In the genomic region with DNA sequence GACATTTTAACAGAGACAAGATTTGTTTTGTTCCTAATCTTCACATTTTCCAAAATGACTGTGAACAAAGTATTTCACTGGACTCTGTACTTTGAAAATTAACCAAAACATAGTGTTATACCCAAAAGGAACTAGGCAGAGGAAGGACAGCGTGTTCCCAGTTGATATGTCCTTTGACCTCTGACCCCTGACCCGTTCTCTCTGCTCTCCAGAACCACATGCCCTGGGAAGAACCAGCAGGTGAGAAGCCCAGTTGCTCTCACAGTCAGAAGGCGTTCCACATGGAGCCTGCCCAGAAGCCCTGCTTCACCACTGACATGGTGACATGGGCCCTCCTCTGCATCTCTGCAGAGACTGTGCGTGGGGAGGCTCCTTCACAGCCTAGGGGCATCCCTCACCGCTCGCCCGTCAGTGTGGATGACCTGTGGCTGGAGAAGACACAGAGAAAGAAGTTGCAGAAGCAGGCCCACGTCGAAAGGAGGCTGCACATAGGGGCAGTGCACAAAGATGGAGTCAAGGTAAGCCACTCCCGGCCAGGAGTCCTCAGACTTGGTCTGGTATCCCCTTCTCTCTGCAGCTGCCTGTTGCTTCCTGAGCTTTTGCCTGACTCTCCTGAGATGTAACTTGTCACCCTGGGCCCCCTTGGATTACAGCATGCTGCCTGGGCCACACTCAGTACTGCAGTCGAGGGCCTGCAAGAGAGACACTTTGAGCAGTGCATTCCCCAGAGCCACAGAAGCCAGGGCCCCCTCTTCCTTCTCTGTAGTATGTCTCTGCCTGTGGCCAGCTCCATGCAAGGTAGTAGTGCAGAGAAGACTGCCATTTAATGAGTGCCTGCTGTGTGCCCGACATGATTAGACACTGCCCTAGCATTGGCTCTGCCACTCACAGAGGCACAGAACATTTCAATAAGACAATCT, we compare ENCODE assay signal across 27 cellular contexts.
"Had no signal": no experiment of that assay in that cellular context is flagged by ENCODE, and none has a peak within 500 bp of the region (broad histone marks: within the 10 kb centered on the region; RNA-seq: fewer than 3 reads in every experiment).

No MANE protein-coding gene starts in this region.

- H3K36me3 ChIP-seq: esophagus muscularis mucosa, gastroesophageal sphincter, heart left ventricle, left lung, ovary, sigmoid colon, transverse colon, vagina had no signal

- H3K27ac Mint-ChIP-seq: mesothelial cell of epicardium; nephron progenitor cell; stimulated activated naive B cell treated with anti-CD40 and anti-IgM and Interleukin-4, amounts not matched to agents 10 μg/mL and 1 μg/mL and 100 μg/mL, for 72 hours; stimulated activated naive CD8-positive, alpha-beta T cell treated with anti-CD3 and anti-CD28 coated beads, Interleukin-15, Interleukin-2, amounts not matched to agents 100 ng/mL and 50 ng/mL, for 24 hours had no signal

- ATAC-seq: foreskin keratinocyte; gastroesophageal sphincter; heart left ventricle; left cardiac atrium; left lung; mucosa of descending colon; psoas muscle; right cardiac atrium; stimulated activated naive B cell treated with anti-CD40 and anti-IgM and Interleukin-4, amounts not matched to agents 10 μg/mL and 1 μg/mL and 100 μg/mL, for 72 hours had no signal

- H3K9me3 ChIP-seq: ovary, transverse colon, vagina had no signal

- H3K4me3 ChIP-seq: coronary artery, esophagus muscularis mucosa, gastroesophageal sphincter, heart left ventricle, hepatocyte, left lung, mucosa of descending colon, ovary, psoas muscle, sigmoid colon, transverse colon, vagina had no signal

- DNase-seq: dermis blood vessel endothelial cell; effector memory CD4-positive, alpha-beta T cell; foreskin keratinocyte; heart left ventricle; kidney; left cardiac atrium; left lung; mesenchymal stem cell; mucosa of descending colon; naive B cell; nephron progenitor cell; nucleus accumbens; psoas muscle; right cardiac atrium; sigmoid colon; stimulated activated CD4-positive, alpha-beta T cell treated with anti-CD3 and anti-CD28 coated beads, Interleukin-2, amount 100 ng/mL, for 24 hours; stimulated activated CD4-positive, alpha-beta T cell treated with anti-CD3 and anti-CD28 coated beads, Interleukin-4, amount 100 ng/mL, for 24 hours; stimulated activated naive B cell treated with anti-CD40 and anti-IgM and Interleukin-4, amounts not matched to agents 10 μg/mL and 1 μg/mL and 100 μg/mL, for 72 hours; transverse colon had no signal

- H3K36me3 Mint-ChIP-seq: mesothelial cell of epicardium had no signal

- H3K4me1 ChIP-seq: esophagus muscularis mucosa, gastroesophageal sphincter, heart left ventricle, left lung, psoas muscle, sigmoid colon, transverse colon, vagina had no signal

- H3K4me1 Mint-ChIP-seq: mesothelial cell of epicardium; naive B cell; nephron progenitor cell; stimulated activated naive B cell treated with anti-CD40 and anti-IgM and Interleukin-4, amounts not matched to agents 10 μg/mL and 1 μg/mL and 100 μg/mL, for 72 hours had no signal

- H3K27ac ChIP-seq: coronary artery, esophagus muscularis mucosa, foreskin keratinocyte, gastroesophageal sphincter, heart left ventricle, hepatocyte, left lung, ovary, psoas muscle, sigmoid colon, transverse colon, vagina had no signal

- H3K4me3 Mint-ChIP-seq: mesothelial cell of epicardium; naive B cell; nephron progenitor cell; stimulated activated naive B cell treated with anti-CD40 and anti-IgM and Interleukin-4, amounts not matched to agents 10 μg/mL and 1 μg/mL and 100 μg/mL, for 72 hours; stimulated activated naive CD8-positive, alpha-beta T cell treated with anti-CD3 and anti-CD28 coated beads, Interleukin-15, Interleukin-2, amounts not matched to agents 100 ng/mL and 50 ng/mL, for 24 hours had no signal

- H3K27me3 ChIP-seq: foreskin keratinocyte, hepatocyte, left lung, ovary, sigmoid colon, vagina had no signal
